Comparison of ENCODE assay signal across 8 cellular contexts in genomic region chr2:73983322-73984202, GRCh38. TPM values are rescaled to one million over a fixed set of nuclear protein-coding genes. Genes with fewer than 3 reads are reported as not detected.
DNase-seq lines count a peak whose midpoint lies in the region; ATAC-seq, FAIRE-seq and TF ChIP-seq lines count a peak whose summit lies in the region.

No MANE protein-coding gene starts in this region.

- peak overlapping the region; percentile 79 to 95 (median 88) for H3K4me3 Mint-ChIP-seq in IgD-negative memory B cell

- H3K4me1 ChIP-seq in DND-41 (ENCODE audit: insufficient read depth, low read length) (peaks cover 55% of the 10 kb centered on the region), heart right ventricle (peaks cover 12 to 88% (median 76%) of the 10 kb centered on the region in 9 donors), rectal smooth muscle tissue (ENCODE audit: control insufficient read depth, insufficient read depth, low read length) (peaks cover 6% of the 10 kb centered on the region)

- no peaks in the 10 kb centered on the region for H3K9me3 ChIP-seq in DND-41 (ENCODE audit: insufficient read depth, low read length, severe bottlenecking)
- H3K9me3 ChIP-seq in heart right ventricle, result no peaks in the 10 kb centered on the region

- H3K27ac Mint-ChIP-seq in IgD-negative memory B cell, result peak overlapping the region; percentile 53 to 98 (median 92)

- peaks cover 28% of the 10 kb centered on the region; the same call in 1 of the 2 replicates for H4K20me1 ChIP-seq in DND-41 (ENCODE audit: insufficient read depth, low read length)

- H3K27ac ChIP-seq in DND-41 (ENCODE audit: low read length), result no peak overlapping the region
- H3K27ac ChIP-seq in VCaP, result peak overlapping the region; percentile 100
- peak overlapping the region in 8 of 10 donors; percentile 30 to 95 (median 70) for H3K27ac ChIP-seq in heart right ventricle
- peak overlapping the region; percentile 11 for H3K27ac ChIP-seq in rectal smooth muscle tissue (ENCODE audit: low read depth, low read length)

- H3K36me3 ChIP-seq in DND-41 (ENCODE audit: insufficient read depth, low read length), result peaks cover 29% of the 10 kb centered on the region
- peaks cover 0 to 7% (median 0%) of the 10 kb centered on the region in 9 donors for H3K36me3 ChIP-seq in heart right ventricle
- no peaks in the 10 kb centered on the region for H3K36me3 ChIP-seq in rectal smooth muscle tissue (ENCODE audit: control insufficient read depth, insufficient read depth, low read length)

- peaks cover 3% of the 10 kb centered on the region for H3K27me3 Mint-ChIP-seq in IgD-negative memory B cell

- no peak for ATAC-seq in DND-41 (ENCODE audit: insufficient read depth, low read depth)
- peak in 1 of 8 donors; percentile 2 for ATAC-seq in heart right ventricle

- H2AFZ ChIP-seq in DND-41 (ENCODE audit: low read depth, low read length), result no peak overlapping the region

- peaks cover 32% of the 10 kb centered on the region for H3K79me2 ChIP-seq in DND-41 (ENCODE audit: insufficient read depth, low read length)

- no peak for DNase-seq in DND-41
- DNase-seq in heart right ventricle, result no peak
- no peak for DNase-seq in COLO829 (ENCODE audit: low spot score)
- no peak for DNase-seq in frontal cortex (ENCODE audit: low spot score in 2 of 2)
- no peak for DNase-seq in globus pallidus (ENCODE audit: low spot score)

- no peaks in the 10 kb centered on the region for H3K27me3 ChIP-seq in DND-41 (ENCODE audit: insufficient read depth, low read length, poor library complexity)
- H3K27me3 ChIP-seq in heart right ventricle, result peaks cover 0 to 4% (median 0%) of the 10 kb centered on the region in 7 donors
- no peaks in the 10 kb centered on the region for H3K27me3 ChIP-seq in rectal smooth muscle tissue (ENCODE audit: control insufficient read depth, insufficient read depth, low read length)

- peaks cover 3% of the 10 kb centered on the region for H3K36me3 Mint-ChIP-seq in IgD-negative memory B cell

- peaks cover 61 to 65% (median 62%) of the 10 kb centered on the region in 3 donors for H3K4me1 Mint-ChIP-seq in IgD-negative memory B cell

- no peaks in the 10 kb centered on the region for H3K9me3 Mint-ChIP-seq in IgD-negative memory B cell

- H3K4me2 ChIP-seq in DND-41 (ENCODE audit: insufficient read depth, low read length), result peak overlapping the region; percentile 68

- no peak for TF ChIP-seq CTCF in DND-41 (IDR thresholded peaks at IDR 0.05; ENCODE audit: borderline replicate concordance, extremely low read depth, low read length, poor library complexity, severe bottlenecking)
- TF ChIP-seq CTCF in VCaP (conservative IDR thresholded peaks at IDR 0.05), result peak; percentile 24
- no peak for TF ChIP-seq CTCF in heart right ventricle (IDR thresholded peaks at IDR 0.05)

- FAIRE-seq in frontal cortex (lab: Jason Lieb, UNC), result no peak

- H3K9ac ChIP-seq in DND-41 (ENCODE audit: low read depth, low read length) (peak overlapping the region; percentile 64), rectal smooth muscle tissue (ENCODE audit: low read length) (peak overlapping the region; percentile 12)

- intact Hi-C loops in heart right ventricle (cut with DNase I), result loop anchor here in 5 of 10 donors (5.0 to 10.0 kb wide), 5 partner anchors 46 to 159 kb away; partner anchors contain the start of genes DGUOK (in 3 of the 5) and STAMBP (in 2 of the 5)

- 45 to 51% methylated on average over 35 of the region's 35 CpGs for WGBS in heart right ventricle, 2 donors

- peak overlapping the region in 1 of 2 experiments; percentile 55; a peak in 2 of 4 replicates for H3K4me3 ChIP-seq in DND-41 (ENCODE audit: low read depth in 1 of 2, low read length in 2 of 2)
- peak overlapping the region; percentile 23 to 67 (median 60) for H3K4me3 ChIP-seq in heart right ventricle
- H3K4me3 ChIP-seq in rectal smooth muscle tissue (ENCODE audit: low read length), result peak overlapping the region; percentile 59

RNA-seq across cellular contexts. Expression of gene TET3, which starts 1.1 kb away (rescaled TPM):
- polyA plus RNA-seq in IgD-negative memory B cell (0.46 TPM), heart right ventricle (1 to 10 TPM; 1.1 to 1.3 TPM)
- total RNA-seq in heart right ventricle (1 to 10 TPM; 2.1 to 8.0 (median 2.9) TPM), frontal cortex (15.9 TPM)

RNA-seq across cellular contexts. Expression of gene DGUOK, which starts 56.9 kb away (rescaled TPM):
- polyA plus RNA-seq in IgD-negative memory B cell (187 TPM), heart right ventricle (10 to 100 TPM; 38.7 to 56.2 TPM)
- total RNA-seq in heart right ventricle (10 to 100 TPM; 18.7 to 29.4 (median 22.6) TPM), frontal cortex (51.0 TPM)
